In genomic region chr1:235954306-235955283, GRCh38 we compare ENCODE assay signal across 8 cellular contexts.
DNase-seq lines count a peak whose midpoint lies in the region; ATAC-seq, FAIRE-seq and TF ChIP-seq lines count a peak whose summit lies in the region.

No MANE protein-coding gene starts in this region.

- TF ChIP-seq CTCF in right atrium auricular region (IDR thresholded peaks at IDR 0.05): no peak

- peaks cover 51% of the 10 kb centered on the region for H3K4me1 Mint-ChIP-seq in activated naive CD8-positive, alpha-beta T cell treated with anti-CD3 and anti-CD28 coated beads for 36 hours

- no peaks in the 10 kb centered on the region for H3K36me3 Mint-ChIP-seq in activated naive CD8-positive, alpha-beta T cell treated with anti-CD3 and anti-CD28 coated beads for 36 hours

- H3K27ac Mint-ChIP-seq in activated naive CD8-positive, alpha-beta T cell treated with anti-CD3 and anti-CD28 coated beads for 36 hours: peak overlapping the region; percentile 87

- no peaks in the 10 kb centered on the region for H3K27me3 Mint-ChIP-seq in activated naive CD8-positive, alpha-beta T cell treated with anti-CD3 and anti-CD28 coated beads for 36 hours

- intact Hi-C loops in Right ventricle myocardium inferior (cut with DNase I): no loop called here

- no peaks in the 10 kb centered on the region for H3K9me3 ChIP-seq in right atrium auricular region

- H3K4me3 Mint-ChIP-seq in activated naive CD8-positive, alpha-beta T cell treated with anti-CD3 and anti-CD28 coated beads for 36 hours: no peak overlapping the region

- peak; percentile 63 for ATAC-seq in Right ventricle myocardium inferior
- peak; percentile 93 for ATAC-seq in HG03064 (IDR thresholded peaks at IDR 0.05; ENCODE audit: low read depth, unreplicated experiment)

- no peak for FAIRE-seq in RCC 7860 (lab: Jason Lieb, UNC)

- H3K27ac ChIP-seq in right atrium auricular region: no peak overlapping the region

- H3K9me3 Mint-ChIP-seq in activated naive CD8-positive, alpha-beta T cell treated with anti-CD3 and anti-CD28 coated beads for 36 hours: no peaks in the 10 kb centered on the region

- H3K27me3 ChIP-seq in right atrium auricular region: no peaks in the 10 kb centered on the region

- no peaks in the 10 kb centered on the region for H3K36me3 ChIP-seq in right atrium auricular region

- DNase-seq in Right ventricle myocardium inferior (ENCODE audit: missing footprints): peak; percentile 82
- DNase-seq in right atrium auricular region (ENCODE audit: low spot score): no peak
- DNase-seq in SKM-1 treated with dmso at 0.1 percent for 144 hours (lab: John Stamatoyannopoulos, UW; ENCODE audit: unreplicated experiment): peak; percentile 100
- peak; percentile 54 for DNase-seq in activated naive CD8-positive, alpha-beta T cell treated with anti-CD3 and anti-CD28 coated beads for 36 hours
- peak; percentile 67 for DNase-seq in pons (ENCODE audit: low spot score)
- DNase-seq in LoVo (ENCODE audit: low spot score): no peak
- no peak for DNase-seq in RCC 7860 (ENCODE audit: low spot score)

- no peak overlapping the region for H3K4me3 ChIP-seq in right atrium auricular region

- H3K4me1 ChIP-seq in right atrium auricular region: no peaks in the 10 kb centered on the region

Comparison
In these comparisons a context has a peak if more than half of its experiments do, and no peak if none do; other contexts are left out.
1. DNase-seq: peak in Right ventricle myocardium inferior (single experiment), SKM-1 treated with dmso at 0.1 percent for 144 hours (single experiment), activated naive CD8-positive, alpha-beta T cell treated with anti-CD3 and anti-CD28 coated beads for 36 hours (single experiment) and pons (single experiment); none in right atrium auricular region (single experiment), LoVo (single experiment) and RCC 7860 (single experiment).